In genomic region chr19:43765109-43765876, GRCh38 we compare ENCODE assay signal across 8 cellular contexts. TPM values are rescaled to one million over a fixed set of nuclear protein-coding genes. Genes with fewer than 3 reads are reported as not detected.
DNase-seq lines count a peak whose midpoint lies in the region; ATAC-seq, FAIRE-seq and TF ChIP-seq lines count a peak whose summit lies in the region.

No MANE protein-coding gene starts in this region.

- DNase-seq in GM12891 (ENCODE audit: insufficient read length, low spot score) (no peak), NOMO-1 (lab: John Stamatoyannopoulos, UW; ENCODE audit: unreplicated experiment in 2 of 2) (peak; percentile 84 to 87), foreskin fibroblast (peak; percentile 97 to 98), retina (no peak), NCI-H1105 (lab: John Stamatoyannopoulos, UW) (no peak)
- DNase-seq in activated T-cell treated with anti-CD3 and anti-CD28 coated beads, Interleukin-2, amount 50 U/mL, for 1 hour, result peak; percentile 64
- peak; percentile 67 to 86 for DNase-seq in stimulated activated CD4-positive, alpha-beta T cell treated with anti-CD3 and anti-CD28 coated beads, Interleukin-12 subunit alpha, Interleukin-12 subunit beta, amount 100 ng/mL, for 24 hours (ENCODE audit: low read depth in 2 of 2)

- TF ChIP-seq POLR2A in GM12891 (IDR thresholded peaks at IDR 0.05; ENCODE audit: low read depth, low read length), result 0 out of 2 replicates have a peak, but pooled peaks have one; percentile 70

- no peak overlapping the region for H3K4me3 ChIP-seq in foreskin fibroblast (ENCODE audit: low read depth in 1 of 2, low read length in 2 of 2)

- peak; percentile 97 for FAIRE-seq in GM12891 (lab: Jason Lieb, UNC)

- no peak for TF ChIP-seq CTCF in foreskin fibroblast (IDR thresholded peaks at IDR 0.05; ENCODE audit: low read depth, low read length)

- peak; percentile 67 for ATAC-seq in HG02610 (IDR thresholded peaks at IDR 0.05; ENCODE audit: unreplicated experiment)

TF ChIP-seq in GM12891, 5 proteins besides CTCF, POLR2A, EP300 and RAD21:
- TF ChIP-seq POLR2AphosphoS5 (IDR thresholded peaks at IDR 0.05; ENCODE audit: low read depth, low read length) (peak; percentile 50), PAX5 (IDR thresholded peaks at IDR 0.05; ENCODE audit: insufficient read depth, low read length, severe bottlenecking) (peak; percentile 46), TAF1 (IDR thresholded peaks at IDR 0.05; ENCODE audit: low read depth, low read length) (peak; percentile 15; the same call in 1 of the 2 replicates), SPI1 (IDR thresholded peaks at IDR 0.05; ENCODE audit: low read depth, low read length) (peak; percentile 99), POU2F2 (IDR thresholded peaks at IDR 0.05; ENCODE audit: low read depth, low read length) (peak; percentile 89)

RNA-seq across cellular contexts. Expression of gene SMG9, which starts 10.5 kb away (rescaled TPM):
- polyA plus RNA-seq in GM12891 (2012; ENCODE audit: low read depth, missing spikeins), result 24.8 TPM

RNA-seq across cellular contexts. Expression of gene KCNN4, which starts 15.5 kb away (rescaled TPM):
- 51.3 TPM for polyA plus RNA-seq in GM12891 (2012; ENCODE audit: low read depth, missing spikeins)

RNA-seq across cellular contexts. Expression of gene LYPD5, which starts 37.0 kb away (rescaled TPM):
- 0.33 TPM for polyA plus RNA-seq in GM12891 (2012; ENCODE audit: low read depth, missing spikeins)

RNA-seq across cellular contexts. Expression of gene IRGC, which starts 49.4 kb away (rescaled TPM):
- polyA plus RNA-seq in GM12891 (2012; ENCODE audit: low read depth, missing spikeins), result not detected

Comparison
In these comparisons a context has a peak if more than half of its experiments do, and no peak if none do; other contexts are left out.
1. DNase-seq: peak in NOMO-1 (2 of 2), activated T-cell treated with anti-CD3 and anti-CD28 coated beads, Interleukin-2, amount 50 U/mL, for 1 hour (single experiment), foreskin fibroblast (2 of 2) and stimulated activated CD4-positive, alpha-beta T cell treated with anti-CD3 and anti-CD28 coated beads, Interleukin-12 subunit alpha, Interleukin-12 subunit beta, amount 100 ng/mL, for 24 hours (2 of 2); none in GM12891 (single experiment), retina (single experiment) and NCI-H1105 (single experiment).